Comparison of ENCODE assay signal across 1 cellular context in the genomic region with DNA sequence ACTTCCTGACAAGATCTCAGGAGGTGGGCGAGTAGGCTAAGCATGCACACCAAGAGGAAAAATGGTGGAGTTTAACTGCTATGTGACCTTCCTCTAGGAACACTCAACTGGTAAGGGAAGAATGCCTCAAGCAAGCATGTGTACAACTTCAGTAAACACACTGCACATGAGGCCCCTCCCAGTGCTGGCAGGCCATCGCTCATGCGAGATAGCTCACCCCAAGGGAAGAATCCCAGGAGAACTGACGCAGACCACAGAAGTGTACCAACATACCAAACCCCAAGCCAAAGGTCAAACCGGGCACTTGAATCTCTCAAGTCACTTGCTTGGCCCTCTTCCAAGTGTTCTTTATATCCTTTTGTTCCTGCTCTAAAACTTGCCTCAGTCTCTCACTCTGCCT.
TF ChIP-seq lines count a peak whose summit lies in the region.

No MANE protein-coding gene starts in this region.

TF ChIP-seq in IMR-90, 13 proteins besides CTCF, POLR2A, EP300 and RAD21:
- TF ChIP-seq FOS (IDR thresholded peaks at IDR 0.05; ENCODE audit: low read depth, low read length) (no peak), MXI1 (IDR thresholded peaks at IDR 0.05; ENCODE audit: borderline replicate concordance, low read depth, low read length) (no peak), CHD1 (IDR thresholded peaks at IDR 0.05; ENCODE audit: low read depth, low read length) (no peak), SMC3 (IDR thresholded peaks at IDR 0.05; ENCODE audit: low read depth, low read length) (no peak), MAFK (IDR thresholded peaks at IDR 0.05; ENCODE audit: low read depth, low read length) (no peak), CEBPB (IDR thresholded peaks at IDR 0.05; ENCODE audit: low read depth, low read length) (no peak), BHLHE40 (IDR thresholded peaks at IDR 0.05; ENCODE audit: low read depth, low read length) (no peak), RFX5 (IDR thresholded peaks at IDR 0.05; ENCODE audit: low read depth, low read length) (no peak), NFE2L2 (IDR thresholded peaks at IDR 0.05; ENCODE audit: low read depth, low read length) (no peak), RCOR1 (IDR thresholded peaks at IDR 0.05; ENCODE audit: insufficient replicate concordance, low read length) (no peak), MAZ (IDR thresholded peaks at IDR 0.05; ENCODE audit: borderline replicate concordance, low read depth, low read length) (no peak)
- TF ChIP-seq, protein P1, sequence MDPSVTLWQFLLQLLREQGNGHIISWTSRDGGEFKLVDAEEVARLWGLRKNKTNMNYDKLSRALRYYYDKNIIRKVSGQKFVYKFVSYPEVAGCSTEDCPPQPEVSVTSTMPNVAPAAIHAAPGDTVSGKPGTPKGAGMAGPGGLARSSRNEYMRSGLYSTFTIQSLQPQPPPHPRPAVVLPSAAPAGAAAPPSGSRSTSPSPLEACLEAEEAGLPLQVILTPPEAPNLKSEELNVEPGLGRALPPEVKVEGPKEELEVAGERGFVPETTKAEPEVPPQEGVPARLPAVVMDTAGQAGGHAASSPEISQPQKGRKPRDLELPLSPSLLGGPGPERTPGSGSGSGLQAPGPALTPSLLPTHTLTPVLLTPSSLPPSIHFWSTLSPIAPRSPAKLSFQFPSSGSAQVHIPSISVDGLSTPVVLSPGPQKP (IDR thresholded peaks at IDR 0.05; ENCODE audit: borderline replicate concordance, low read depth, low read length) = no peak
- TF ChIP-seq, protein P2, sequence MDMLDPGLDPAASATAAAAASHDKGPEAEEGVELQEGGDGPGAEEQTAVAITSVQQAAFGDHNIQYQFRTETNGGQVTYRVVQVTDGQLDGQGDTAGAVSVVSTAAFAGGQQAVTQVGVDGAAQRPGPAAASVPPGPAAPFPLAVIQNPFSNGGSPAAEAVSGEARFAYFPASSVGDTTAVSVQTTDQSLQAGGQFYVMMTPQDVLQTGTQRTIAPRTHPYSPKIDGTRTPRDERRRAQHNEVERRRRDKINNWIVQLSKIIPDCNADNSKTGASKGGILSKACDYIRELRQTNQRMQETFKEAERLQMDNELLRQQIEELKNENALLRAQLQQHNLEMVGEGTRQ (IDR thresholded peaks at IDR 0.05; ENCODE audit: low read depth, low read length) = no peak
TF ChIP-seq in IMR-90: peak in this region for 0.
